Comparison of ENCODE assay signal across 9 cellular contexts in genomic region chr16:4505356-4506153, GRCh38. TPM values are rescaled to one million over a fixed set of nuclear protein-coding genes. Genes with fewer than 3 reads are reported as not detected.
DNase-seq lines count a peak whose midpoint lies in the region; ATAC-seq, FAIRE-seq and TF ChIP-seq lines count a peak whose summit lies in the region.
"Had no signal": no experiment of that assay in that cellular context is flagged by ENCODE, and none has a peak within 500 bp of the region (broad histone marks: within the 10 kb centered on the region; RNA-seq: fewer than 3 reads in every experiment).

No MANE protein-coding gene starts in this region.

- no peak overlapping the region for H3K4me3 ChIP-seq in GM12878
- no peak overlapping the region for H3K4me3 ChIP-seq in hepatocyte

- H3K36me3 ChIP-seq in GM12878 (ENCODE audit: control insufficient read depth in 2 of 2, insufficient read depth in 2 of 2, low read length in 1 of 2) = peaks cover 17 to 22% of the 10 kb centered on the region in 2 experiments; a peak in 3 of 4 replicates
- H3K36me3 ChIP-seq in hepatocyte (replicated peaks; ENCODE audit: insufficient read depth, low read depth) = no peaks in the 10 kb centered on the region

- peak; percentile 54 for ATAC-seq in HG02798 (IDR thresholded peaks at IDR 0.05; ENCODE audit: poor library complexity, unreplicated experiment)
- peak; percentile 93 for ATAC-seq in GM12878

- H2AFZ ChIP-seq in GM12878 (ENCODE audit: control insufficient read depth, low read depth, low read length) (peak overlapping the region; percentile 26; the same call in 1 of the 2 replicates), hepatocyte (no peak overlapping the region)

- BruUV-seq in GM12878 (replicated peaks; lab: Mats Ljungman, UMichigan) = no TSS peak

- no peaks in the 10 kb centered on the region for H3K27me3 ChIP-seq in GM12878 (replicated peaks in 1 of 2; ENCODE audit: control insufficient read depth in 2 of 2, insufficient read depth in 2 of 2, low read length in 1 of 2)
- H3K27me3 ChIP-seq in hepatocyte = no peaks in the 10 kb centered on the region

- in situ Hi-C loops in GM12878 (cut with MboI) = no loop called here

- H3K9me3 ChIP-seq in GM12878 (replicated peaks; ENCODE audit: control insufficient read depth, insufficient read depth, low read length) = no peaks in the 10 kb centered on the region
- no peaks in the 10 kb centered on the region for H3K9me3 ChIP-seq in hepatocyte (ENCODE audit: low read depth)

- 0 out of 2 replicates have a peak, but pooled peaks have one; percentile 7 for TF ChIP-seq RAD21 in GM12878 (IDR thresholded peaks at IDR 0.05; ENCODE audit: insufficient read depth, low read depth, low read length)

- RAD21 ChIA-PET in GM12878 (lab: Charles Lee; ENCODE audit: unreplicated experiment) = interaction anchor here (0.6 to 4.1 kb wide), 16 partner anchors 9 to 230 kb away, joined by 3 to 26 read pairs (median 6); partner anchors contain the start of genes CORO7, HMOX2 and MGRN1

- POLR2A ChIA-PET in GM12878 (lab: Charles Lee) = interaction anchor here (0.5 to 2.2 kb wide), 14 partner anchors 10 to 152 kb away, joined by 3 to 11 read pairs (median 6); partner anchors contain the start of genes HMOX2 and MGRN1

- intact Hi-C loops in GM12878 (cut with micrococcal nuclease; ENCODE audit: unreplicated experiment) = loop anchor here (1.0 to 2.0 kb wide), 2 partner anchors 43 to 79 kb away; no protein-coding TSS in a partner anchor

- H3K27ac ChIP-seq in GM12878 (ENCODE audit: control insufficient read depth, insufficient read depth) = peak overlapping the region; percentile 79
- H3K27ac ChIP-seq in hepatocyte = no peak overlapping the region

- H3K9ac ChIP-seq in GM12878 (ENCODE audit: control insufficient read depth, insufficient read depth, low read length) = peak overlapping the region; percentile 40; the same call in 1 of the 2 replicates

- SMC1A ChIA-PET in GM12878 (lab: Charles Lee; ENCODE audit: uncharacterized antibody, unreplicated experiment) = interaction anchor here (0.8 to 4.0 kb wide), 17 partner anchors 9 to 144 kb away, joined by 3 to 41 read pairs (median 6); partner anchors contain the start of genes CDIP1, HMOX2 and MGRN1

- 13% methylated on average over 13 of the region's 13 CpGs for WGBS in GM12878 (ENCODE audit: insufficient coverage, insufficient replicate concordance, low lambda C conversion rate, missing lambda C conversion rate)
- WGBS in hepatocyte (ENCODE audit: low lambda C conversion rate, missing lambda C conversion rate) = 93% methylated on average over 13 of the region's 13 CpGs

- no peaks in the 10 kb centered on the region for H3K9me2 ChIP-seq in hepatocyte (replicated peaks; ENCODE audit: insufficient read depth)

- TF ChIP-seq EP300 in GM12878 (IDR thresholded peaks at IDR 0.05; ENCODE audit: borderline replicate concordance in 1 of 2, control insufficient read depth in 1 of 2, low read depth in 2 of 2, low read length in 2 of 2) = peak in 1 of 2 experiments; percentile 54; a peak in 1 of 4 replicates

- H3K4me1 ChIP-seq in GM12878 (ENCODE audit: control insufficient read depth, insufficient read depth, low read length) (peaks cover 20% of the 10 kb centered on the region), hepatocyte (ENCODE audit: insufficient read depth) (peaks cover 15% of the 10 kb centered on the region)

- peak; percentile 73 for DNase-seq in GM12891 (ENCODE audit: insufficient read length, low spot score)
- peak; percentile 77 for DNase-seq in T-helper 22 cell (ENCODE audit: low read depth)
- DNase-seq in GM12878 (ENCODE audit: low read depth, low spot score) = peak; percentile 70
- DNase-seq in stimulated activated CD4-positive, alpha-beta T cell treated with anti-CD3 and anti-CD28 coated beads, Interleukin-2, amount 100 ng/mL, for 48 hours = peak; percentile 36 to 47
- no peak for DNase-seq in hepatocyte (ENCODE audit: low spot score)
- no peak for DNase-seq in DMS79 (lab: John Stamatoyannopoulos, UW)
- no peak for DNase-seq in SW 1271 (lab: John Stamatoyannopoulos, UW)

- CTCF ChIA-PET in GM12878 (lab: Yijun Ruan, JAX) = interaction anchor here (0.6 to 6.5 kb wide), 32 partner anchors 9 to 118 kb away, joined by 3 to 90 read pairs (median 4); partner anchors contain the start of genes CDIP1, HMOX2, MGRN1 and NMRAL1

- TF ChIP-seq CTCF in GM12878 (IDR thresholded peaks at IDR 0.05 in 2 of 3, conservative IDR thresholded peaks at IDR 0.05 in 1 of 3; ENCODE audit: control insufficient read depth in 2 of 3, extremely low read depth in 1 of 3, insufficient read depth in 1 of 3, low read depth in 3 of 3, low read length in 3 of 3) (no peak), hepatocyte (IDR thresholded peaks at IDR 0.05; ENCODE audit: poor library complexity) (no peak)

- H3K79me2 ChIP-seq in GM12878 (ENCODE audit: control insufficient read depth, insufficient read depth, low read length) (peaks cover 2% of the 10 kb centered on the region), hepatocyte (peaks cover 25% of the 10 kb centered on the region)

- H4K20me1 ChIP-seq in GM12878 (ENCODE audit: control insufficient read depth, insufficient read depth) (no peaks in the 10 kb centered on the region), hepatocyte (ENCODE audit: insufficient read depth, poor library complexity, severe bottlenecking) (no peaks in the 10 kb centered on the region)

- no peak for TF ChIP-seq POLR2A in GM12891 (IDR thresholded peaks at IDR 0.05; ENCODE audit: low read depth, low read length)
- TF ChIP-seq POLR2A in GM12878 (IDR thresholded peaks at IDR 0.05; ENCODE audit: low read depth, low read length) = 0 out of 2 replicates have a peak, but pooled peaks have one; percentile 43

- peak; percentile 93 for FAIRE-seq in GM12891 (lab: Jason Lieb, UNC)
- peak; percentile 76 for FAIRE-seq in GM12878 (lab: Jason Lieb, UNC)

- H3K4me2 ChIP-seq in GM12878 (ENCODE audit: control insufficient read depth, insufficient read depth) (peak overlapping the region; percentile 82), hepatocyte (no peak overlapping the region)

RNA-seq across cellular contexts. Expression of gene HMOX2, which starts 29.4 kb away (rescaled TPM):
- 34.0 TPM for polyA plus RNA-seq in GM12891 (2012; ENCODE audit: low read depth, missing spikeins)
- 23.0 and 24.2 TPM in 2 replicates for total RNA-seq in GM12878 (2013; cell fraction: nucleolus; rRNA removed)
- 58.9 and 61.9 TPM in 2 replicates for total RNA-seq in GM12878 (2014; rRNA removed)
- total RNA-seq in GM12878 (2014; rRNA removed; fragmentation: Illumina TruSeq; extraction: Trizol) = 47.7 and 51.2 TPM in 2 replicates
- 53.3 and 56.2 TPM in 2 replicates for total RNA-seq in GM12878 (2021)
- polyA plus RNA-seq in GM12878 (2011; ENCODE audit: low read depth) = 19.3 TPM
- polyA plus RNA-seq in GM12878 (2011; rRNA removed) = 50.4 and 56.7 TPM in 2 replicates
- 66.7 and 89.0 TPM in 2 replicates for polyA plus RNA-seq in GM12878 (2011; cell fraction: cytosol; rRNA removed)
- 39.7 and 44.0 TPM in 2 replicates for polyA plus RNA-seq in GM12878 (2011; cell fraction: nucleus; rRNA removed)
- polyA plus RNA-seq in GM12878 (2012) = 29.2 and 32.3 TPM in 2 replicates
- 47.8 and 61.5 TPM in 2 replicates for polyA plus RNA-seq in GM12878 (2014; fragmentation: Illumina TruSeq; extraction: Trizol)
- 10 to 100 TPM; 26.4 to 37.7 TPM for polyA plus RNA-seq in GM12878 (2014; fragmentation: Nextera tagmentation; extraction: Ambion mirVana)
- polyA plus RNA-seq in GM12878 (2014; rRNA removed) = 70.6 and 70.8 TPM in 2 replicates
- 100 to 1,000 TPM in 1 of 2 experiments, 10 to 100 TPM in 1; 85.7 to 111 TPM for polyA plus RNA-seq in GM12878 (2016; fragmentation: Nextera tagmentation; extraction: Ambion mirVana)
- 53.3 and 62.8 TPM in 2 replicates for polyA minus RNA-seq in GM12878 (2011; rRNA and poly(A)+ RNA removed)
- 14.0 and 16.1 TPM in 2 replicates for polyA minus RNA-seq in GM12878 (2011; cell fraction: cytosol; rRNA and poly(A)+ RNA removed)
- polyA minus RNA-seq in GM12878 (2011; cell fraction: nucleus; rRNA and poly(A)+ RNA removed) = 10.4 and 24.4 TPM in 2 replicates
- total RNA-seq in hepatocyte = 57.7 and 68.8 TPM in 2 replicates
- 108 TPM in 2 replicates for polyA plus RNA-seq in hepatocyte

RNA-seq across cellular contexts. Expression of gene NMRAL1, which starts 31.1 kb away (rescaled TPM):
- polyA plus RNA-seq in GM12891 (2012; ENCODE audit: low read depth, missing spikeins) = 61.8 TPM
- 33.4 and 44.6 TPM in 2 replicates for total RNA-seq in GM12878 (2013; cell fraction: nucleolus; rRNA removed)
- 69.7 and 74.8 TPM in 2 replicates for total RNA-seq in GM12878 (2014; rRNA removed)
- 41.6 and 52.5 TPM in 2 replicates for total RNA-seq in GM12878 (2014; rRNA removed; fragmentation: Illumina TruSeq; extraction: Trizol)
- total RNA-seq in GM12878 (2021) = 66.0 and 72.4 TPM in 2 replicates
- 30.3 TPM for polyA plus RNA-seq in GM12878 (2011; ENCODE audit: low read depth)
- 19.9 and 33.7 TPM in 2 replicates for polyA plus RNA-seq in GM12878 (2011; rRNA removed)
- polyA plus RNA-seq in GM12878 (2011; cell fraction: cytosol; rRNA removed) = 84.5 and 92.5 TPM in 2 replicates
- 54.1 and 72.8 TPM in 2 replicates for polyA plus RNA-seq in GM12878 (2011; cell fraction: nucleus; rRNA removed)
- polyA plus RNA-seq in GM12878 (2012) = 39.9 and 42.7 TPM in 2 replicates
- polyA plus RNA-seq in GM12878 (2014; fragmentation: Illumina TruSeq; extraction: Trizol) = 14.9 and 36.5 TPM in 2 replicates
- 10 to 100 TPM in 1 of 2 experiments, 1 to 10 TPM in 1; 4.8 to 11.2 TPM for polyA plus RNA-seq in GM12878 (2014; fragmentation: Nextera tagmentation; extraction: Ambion mirVana)
- polyA plus RNA-seq in GM12878 (2014; rRNA removed) = 74.2 and 74.4 TPM in 2 replicates
- polyA plus RNA-seq in GM12878 (2016; fragmentation: Nextera tagmentation; extraction: Ambion mirVana) = 100 to 1,000 TPM in 1 of 2 experiments, 10 to 100 TPM in 1; 84.1 to 102 TPM
- polyA minus RNA-seq in GM12878 (2011; rRNA and poly(A)+ RNA removed) = 32.2 and 58.4 TPM in 2 replicates
- polyA minus RNA-seq in GM12878 (2011; cell fraction: cytosol; rRNA and poly(A)+ RNA removed) = 16.3 and 19.1 TPM in 2 replicates
- 9.1 and 22.4 TPM in 2 replicates for polyA minus RNA-seq in GM12878 (2011; cell fraction: nucleus; rRNA and poly(A)+ RNA removed)
- 42.7 and 47.6 TPM in 2 replicates for total RNA-seq in hepatocyte
- 47.5 and 49.5 TPM in 2 replicates for polyA plus RNA-seq in hepatocyte

RNA-seq across cellular contexts. Expression of gene CDIP1, which starts 33.0 kb away (rescaled TPM):
- 24.6 TPM for polyA plus RNA-seq in GM12891 (2012; ENCODE audit: low read depth, missing spikeins)
- total RNA-seq in GM12878 (2013; cell fraction: nucleolus; rRNA removed) = 11.0 and 13.8 TPM in 2 replicates
- total RNA-seq in GM12878 (2014; rRNA removed) = 14.2 and 15.6 TPM in 2 replicates
- total RNA-seq in GM12878 (2014; rRNA removed; fragmentation: Illumina TruSeq; extraction: Trizol) = 7.6 and 9.1 TPM in 2 replicates
- total RNA-seq in GM12878 (2021) = 27.8 and 28.2 TPM in 2 replicates
- 7.1 TPM for polyA plus RNA-seq in GM12878 (2011; ENCODE audit: low read depth)
- 3.1 and 11.0 TPM in 2 replicates for polyA plus RNA-seq in GM12878 (2011; rRNA removed)
- polyA plus RNA-seq in GM12878 (2011; cell fraction: cytosol; rRNA removed) = 10.3 and 14.9 TPM in 2 replicates
- 16.2 and 17.7 TPM in 2 replicates for polyA plus RNA-seq in GM12878 (2011; cell fraction: nucleus; rRNA removed)
- 15.1 and 15.2 TPM in 2 replicates for polyA plus RNA-seq in GM12878 (2012)
- polyA plus RNA-seq in GM12878 (2014; fragmentation: Illumina TruSeq; extraction: Trizol) = 10.3 and 17.5 TPM in 2 replicates
- polyA plus RNA-seq in GM12878 (2014; fragmentation: Nextera tagmentation; extraction: Ambion mirVana) = 1 to 10 TPM; 6.1 to 7.2 TPM
- 11.5 and 12.0 TPM in 2 replicates for polyA plus RNA-seq in GM12878 (2014; rRNA removed)
- polyA plus RNA-seq in GM12878 (2016; fragmentation: Nextera tagmentation; extraction: Ambion mirVana) = 10 to 100 TPM; 29.4 to 32.4 TPM
- 8.3 and 8.5 TPM in 2 replicates for polyA minus RNA-seq in GM12878 (2011; rRNA and poly(A)+ RNA removed)
- polyA minus RNA-seq in GM12878 (2011; cell fraction: cytosol; rRNA and poly(A)+ RNA removed) = 8.6 TPM in 2 replicates
- polyA minus RNA-seq in GM12878 (2011; cell fraction: nucleus; rRNA and poly(A)+ RNA removed) = 5.6 and 6.6 TPM in 2 replicates
- 19.7 and 22.0 TPM in 2 replicates for total RNA-seq in hepatocyte
- 29.3 and 33.3 TPM in 2 replicates for polyA plus RNA-seq in hepatocyte

RNA-seq across cellular contexts. Expression of gene C16orf96, which starts 50.6 kb away (rescaled TPM):
- polyA plus RNA-seq in GM12891 (2012; ENCODE audit: low read depth, missing spikeins) = 0.06 TPM
- total RNA-seq in GM12878 (2013; cell fraction: nucleolus; rRNA removed) = 0.22 and 0.35 TPM in 2 replicates
- not detected in 2 replicates for total RNA-seq in GM12878 (2014; rRNA removed)
- total RNA-seq in GM12878 (2014; rRNA removed; fragmentation: Illumina TruSeq; extraction: Trizol) = not detected in 2 replicates
- total RNA-seq in GM12878 (2021) = 0.05 and 0.08 TPM in 2 replicates
- not detected for polyA plus RNA-seq in GM12878 (2011; ENCODE audit: low read depth)
- polyA plus RNA-seq in GM12878 (2011; rRNA removed) = 0.01 TPM in 1 of 2 replicates, not detected in the other
- 0.01 TPM in 1 of 2 replicates, not detected in the other for polyA plus RNA-seq in GM12878 (2011; cell fraction: cytosol; rRNA removed)
- polyA plus RNA-seq in GM12878 (2011; cell fraction: nucleus; rRNA removed) = 0.04 TPM in 2 replicates
- polyA plus RNA-seq in GM12878 (2012) = 0.06 TPM in 1 of 2 replicates, not detected in the other
- polyA plus RNA-seq in GM12878 (2014; fragmentation: Illumina TruSeq; extraction: Trizol) = 0.01 TPM in 1 of 2 replicates, not detected in the other
- not detected for polyA plus RNA-seq in GM12878 (2014; fragmentation: Nextera tagmentation; extraction: Ambion mirVana)
- 0.04 TPM in 1 of 2 replicates, not detected in the other for polyA plus RNA-seq in GM12878 (2014; rRNA removed)
- not detected for polyA plus RNA-seq in GM12878 (2016; fragmentation: Nextera tagmentation; extraction: Ambion mirVana)
- polyA minus RNA-seq in GM12878 (2011; rRNA and poly(A)+ RNA removed) = 0.15 TPM in 1 of 2 replicates, not detected in the other
- polyA minus RNA-seq in GM12878 (2011; cell fraction: cytosol; rRNA and poly(A)+ RNA removed) = not detected in 2 replicates
- polyA minus RNA-seq in GM12878 (2011; cell fraction: nucleus; rRNA and poly(A)+ RNA removed) = not detected in 2 replicates
- 0.12 and 0.20 TPM in 2 replicates for total RNA-seq in hepatocyte
- polyA plus RNA-seq in hepatocyte = 0.15 TPM in 1 of 2 replicates, not detected in the other
- total RNA-seq: dermis microvascular lymphatic vessel endothelial cell had no signal

Comparison
In these comparisons a context has a peak if more than half of its experiments do, and no peak if none do; other contexts are left out.
1. DNase-seq: peak in GM12891 (single experiment), T-helper 22 cell (single experiment), GM12878 (single experiment) and stimulated activated CD4-positive, alpha-beta T cell treated with anti-CD3 and anti-CD28 coated beads, Interleukin-2, amount 100 ng/mL, for 48 hours (2 of 2); none in hepatocyte (single experiment), DMS79 (single experiment) and SW 1271 (0 of 2).